10 cellular contexts compared by ENCODE assay signal in genomic region chr13:95137096-95137495, GRCh38.
DNase-seq lines count a peak whose midpoint lies in the region; ATAC-seq and TF ChIP-seq lines count a peak whose summit lies in the region.
"Had no signal": no experiment of that assay in that cellular context is flagged by ENCODE, and none has a peak within 500 bp of the region (broad histone marks: within the 10 kb centered on the region; RNA-seq: fewer than 3 reads in every experiment).

No MANE protein-coding gene starts in this region.

- H3K27me3 Mint-ChIP-seq in T-helper 17 cell: no peaks in the 10 kb centered on the region
- H3K27me3 Mint-ChIP-seq in activated T-helper 2 cell treated with anti-CD3 and anti-CD28 coated beads, Interferon-gamma antibody, Interleukin-2, Interleukin-4, amounts not matched to agents 10 μg/mL and 5 μg/mL and 100 μg/mL, durations not matched to agents 14 hours and 24 hours and 36 hours (ENCODE audit: low read depth): no peaks in the 10 kb centered on the region

- H3K9me2 ChIP-seq in SK-N-SH: no peaks in the 10 kb centered on the region

- POLR2A ChIA-PET in SK-N-SH (lab: Yijun Ruan, JAX): no interaction called here

- H3K9me3 ChIP-seq in SK-N-SH (no peaks in the 10 kb centered on the region), osteoblast (ENCODE audit: low read depth, low read length) (no peaks in the 10 kb centered on the region), T-helper 17 cell (ENCODE audit: control insufficient read depth, low read length, poor library complexity, severe bottlenecking) (no peaks in the 10 kb centered on the region)

- CTCF ChIA-PET in SK-N-SH (lab: Yijun Ruan, JAX): no interaction called here

- H4K20me1 ChIP-seq in SK-N-SH (ENCODE audit: insufficient read depth) (no peaks in the 10 kb centered on the region), osteoblast (ENCODE audit: insufficient read depth, low read length) (no peaks in the 10 kb centered on the region)

- TF ChIP-seq RAD21 in SK-N-SH (IDR thresholded peaks at IDR 0.05; ENCODE audit: low read length): no peak

- intact Hi-C loops in activated T-helper 2 cell treated with anti-CD3 and anti-CD28 coated beads, Interferon-gamma antibody, Interleukin-2, Interleukin-4, amounts not matched to agents 10 μg/mL and 5 μg/mL and 100 μg/mL, durations not matched to agents 14 hours and 24 hours and 36 hours (cut with micrococcal nuclease): no loop called here

- H3K27ac Mint-ChIP-seq in T-helper 17 cell: no peak overlapping the region
- no peak overlapping the region for H3K27ac Mint-ChIP-seq in activated T-helper 2 cell treated with anti-CD3 and anti-CD28 coated beads, Interferon-gamma antibody, Interleukin-2, Interleukin-4, amounts not matched to agents 10 μg/mL and 5 μg/mL and 100 μg/mL, durations not matched to agents 14 hours and 24 hours and 36 hours

- peaks cover 2% of the 10 kb centered on the region for H3K36me3 Mint-ChIP-seq in T-helper 17 cell (ENCODE audit: low read depth)
- peaks cover 32% of the 10 kb centered on the region for H3K36me3 Mint-ChIP-seq in activated T-helper 2 cell treated with anti-CD3 and anti-CD28 coated beads, Interferon-gamma antibody, Interleukin-2, Interleukin-4, amounts not matched to agents 10 μg/mL and 5 μg/mL and 100 μg/mL, durations not matched to agents 14 hours and 24 hours and 36 hours (ENCODE audit: low read depth)

- ATAC-seq in SK-N-SH treated with all-trans-retinoic acid at 6 μM for 48 hours (no peak), HG02759 (IDR thresholded peaks at IDR 0.05; ENCODE audit: unreplicated experiment) (peak; percentile 91), T-helper 17 cell (no peak)

- H3K27ac ChIP-seq in SK-N-SH (ENCODE audit: low read depth in 2 of 2, low read length in 1 of 2) (no peak overlapping the region; a peak in 2 of 4 replicates), osteoblast (ENCODE audit: low read depth, low read length) (no peak overlapping the region)

- TF ChIP-seq CTCF in SK-N-SH (IDR thresholded peaks at IDR 0.05) (no peak), osteoblast (IDR thresholded peaks at IDR 0.05; ENCODE audit: extremely low read depth, low read depth, low read length) (no peak)

- no peak overlapping the region for H3K4me3 Mint-ChIP-seq in T-helper 17 cell
- H3K4me3 Mint-ChIP-seq in activated T-helper 2 cell treated with anti-CD3 and anti-CD28 coated beads, Interferon-gamma antibody, Interleukin-2, Interleukin-4, amounts not matched to agents 10 μg/mL and 5 μg/mL and 100 μg/mL, durations not matched to agents 14 hours and 24 hours and 36 hours (ENCODE audit: low read depth): no peak overlapping the region

- H3K79me2 ChIP-seq in SK-N-SH (ENCODE audit: insufficient read depth) (no peaks in the 10 kb centered on the region), osteoblast (ENCODE audit: insufficient read depth, low read length) (no peaks in the 10 kb centered on the region)

- TF ChIP-seq EP300 in SK-N-SH (IDR thresholded peaks at IDR 0.05; ENCODE audit: borderline replicate concordance in 1 of 2, low read depth in 1 of 2, low read length in 1 of 2): no peak

- H3K36me3 ChIP-seq in SK-N-SH (replicated peaks in 1 of 2; ENCODE audit: control insufficient read depth in 1 of 2, insufficient read depth in 2 of 2, low read length in 1 of 2) (peaks cover 5 to 11% of the 10 kb centered on the region in 2 experiments), osteoblast (ENCODE audit: insufficient read depth, low read length) (no peaks in the 10 kb centered on the region)

- DNase-seq in SK-N-SH (peak; percentile 11), MV-4-11 (lab: John Stamatoyannopoulos, UW) (peak; percentile 54), osteoblast (ENCODE audit: insufficient read length, low spot score, missing footprints) (peak; percentile 57), T-helper 17 cell (no peak), T-helper 9 cell (no peak)
- DNase-seq in activated T-helper 2 cell treated with anti-CD3 and anti-CD28 coated beads, Interferon-gamma antibody, Interleukin-2, Interleukin-4, amounts not matched to agents 10 μg/mL and 5 μg/mL and 100 μg/mL, durations not matched to agents 14 hours and 24 hours and 36 hours (ENCODE audit: low spot score): no peak
- DNase-seq: activated naive CD4-positive, alpha-beta T cell; hypothalamus had no signal

- H3K4me1 ChIP-seq in SK-N-SH (ENCODE audit: control insufficient read depth in 1 of 2, insufficient read depth in 2 of 2, low read depth in 1 of 2, low read length in 1 of 2) (peaks cover 6 to 10% of the 10 kb centered on the region in 2 experiments; a peak in 2 of 4 replicates), osteoblast (ENCODE audit: insufficient read depth, low read length) (no peaks in the 10 kb centered on the region)

- no peaks in the 10 kb centered on the region for H3F3A ChIP-seq in SK-N-SH (replicated peaks; ENCODE audit: insufficient read depth)

- H3K4me2 ChIP-seq in SK-N-SH (no peak overlapping the region), osteoblast (ENCODE audit: insufficient read depth, low read length) (no peak overlapping the region)

- no peaks in the 10 kb centered on the region for H3K9me3 Mint-ChIP-seq in activated T-helper 2 cell treated with anti-CD3 and anti-CD28 coated beads, Interferon-gamma antibody, Interleukin-2, Interleukin-4, amounts not matched to agents 10 μg/mL and 5 μg/mL and 100 μg/mL, durations not matched to agents 14 hours and 24 hours and 36 hours

- H3K27me3 ChIP-seq in SK-N-SH (ENCODE audit: insufficient read depth) (no peaks in the 10 kb centered on the region), osteoblast (ENCODE audit: insufficient read depth, low read length) (no peaks in the 10 kb centered on the region)

- H2AFZ ChIP-seq in SK-N-SH (ENCODE audit: low read depth): no peak overlapping the region
- H2AFZ ChIP-seq in osteoblast (ENCODE audit: low read length): peak overlapping the region; percentile 7

- H3K4me1 Mint-ChIP-seq in T-helper 17 cell: peaks cover 2% of the 10 kb centered on the region
- H3K4me1 Mint-ChIP-seq in activated T-helper 2 cell treated with anti-CD3 and anti-CD28 coated beads, Interferon-gamma antibody, Interleukin-2, Interleukin-4, amounts not matched to agents 10 μg/mL and 5 μg/mL and 100 μg/mL, durations not matched to agents 14 hours and 24 hours and 36 hours (ENCODE audit: low read depth): peaks cover 7% of the 10 kb centered on the region

- H3K9ac ChIP-seq in SK-N-SH: no peak overlapping the region

- WGBS in SK-N-SH (ENCODE audit: low lambda C conversion rate): 72% methylated on average over 3 of the region's 3 CpGs

- no peak overlapping the region for H3K4me3 ChIP-seq in SK-N-SH (ENCODE audit: low read depth in 2 of 2, low read length in 1 of 2)
- no peak overlapping the region for H3K4me3 ChIP-seq in osteoblast (ENCODE audit: insufficient read depth, low read length)

TF ChIP-seq in SK-N-SH, 30 proteins besides CTCF, POLR2A, EP300 and RAD21 (continues in another document):
- TF ChIP-seq JUND (IDR thresholded peaks at IDR 0.05): no peak
- no peak for TF ChIP-seq USF2 (IDR thresholded peaks at IDR 0.05; ENCODE audit: borderline replicate concordance, low read depth, low read length)
- TF ChIP-seq FOSL2 (IDR thresholded peaks at IDR 0.05; ENCODE audit: borderline replicate concordance, low read depth): no peak
- TF ChIP-seq MEF2A (IDR thresholded peaks at IDR 0.05; ENCODE audit: borderline replicate concordance, low read depth): no peak
- TF ChIP-seq EZH2phosphoT487 (IDR thresholded peaks at IDR 0.05; ENCODE audit: borderline replicate concordance, low read depth): no peak
- no peak for TF ChIP-seq IRF3 (IDR thresholded peaks at IDR 0.05; ENCODE audit: low read depth, low read length)

TF ChIP-seq in SK-N-SH treated with all-trans-retinoic acid at 6 μM for 48 hours, 23 proteins besides CTCF, POLR2A, EP300 and RAD21 (continues in another document):
- TF ChIP-seq CSDC2 (CRISPR knock-in tag; IDR thresholded peaks at IDR 0.05) (no peak), ESRRG (CRISPR knock-in tag; IDR thresholded peaks at IDR 0.05) (no peak), TSHZ2 (CRISPR knock-in tag; IDR thresholded peaks at IDR 0.05) (no peak), ISL1 (CRISPR knock-in tag; IDR thresholded peaks at IDR 0.05) (no peak), CSRNP3 (CRISPR knock-in tag; IDR thresholded peaks at IDR 0.05) (no peak), ARNTL (CRISPR knock-in tag; IDR thresholded peaks at IDR 0.05; ENCODE audit: borderline replicate concordance, low read depth) (no peak), ZNF8 (CRISPR knock-in tag; IDR thresholded peaks at IDR 0.05) (no peak), SNAI2 (CRISPR knock-in tag; IDR thresholded peaks at IDR 0.05) (no peak), ZNF70 (CRISPR knock-in tag; IDR thresholded peaks at IDR 0.05) (no peak)

Comparison
In these comparisons a context has a peak if more than half of its experiments do, and no peak if none do; other contexts are left out.
1. DNase-seq: peak in SK-N-SH (single experiment), MV-4-11 (single experiment) and osteoblast (single experiment); none in T-helper 17 cell (0 of 3), T-helper 9 cell (single experiment) and activated T-helper 2 cell treated with anti-CD3 and anti-CD28 coated beads, Interferon-gamma antibody, Interleukin-2, Interleukin-4, amounts not matched to agents 10 μg/mL and 5 μg/mL and 100 μg/mL, durations not matched to agents 14 hours and 24 hours and 36 hours (single experiment).